18 cellular contexts compared by ENCODE assay signal in the genomic region with DNA sequence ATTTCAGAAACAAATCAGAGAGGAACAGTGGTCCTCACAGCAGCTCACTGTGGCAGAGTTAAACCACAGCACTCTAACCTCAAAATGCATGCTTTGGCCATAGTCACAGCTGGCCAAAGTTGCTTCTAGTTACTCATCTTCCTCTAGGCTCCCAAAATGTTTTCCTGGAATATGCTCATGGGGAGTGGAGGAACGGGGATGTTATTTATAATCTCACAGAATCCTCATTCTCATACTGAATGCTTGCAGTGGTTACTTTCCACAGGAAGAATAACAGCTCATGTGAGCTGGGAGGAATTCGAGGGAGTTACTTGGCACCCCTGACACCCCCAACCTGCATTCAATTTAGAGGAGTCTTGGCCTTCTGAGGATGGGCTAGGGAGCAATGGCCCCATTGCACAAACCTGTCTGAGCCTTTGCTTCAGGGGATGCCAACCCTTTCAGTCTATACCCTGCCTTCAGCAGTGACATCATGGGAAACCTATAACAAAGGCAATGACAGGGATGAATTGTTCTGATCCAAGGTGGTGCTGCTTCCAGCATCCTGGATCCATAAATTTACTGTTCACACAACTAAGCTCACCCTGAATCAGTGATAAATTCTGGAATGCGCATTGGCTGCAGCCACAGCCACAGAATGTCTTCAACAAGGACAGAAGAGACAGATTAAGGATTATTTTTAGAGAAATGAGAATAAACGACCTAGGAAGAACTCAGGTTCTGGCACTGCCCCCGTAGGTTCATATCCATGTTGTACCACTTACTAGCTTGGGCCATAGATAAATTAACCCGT. TPM values are rescaled to one million over a fixed set of nuclear protein-coding genes. Genes with fewer than 3 reads are reported as not detected.
DNase-seq lines count a peak whose midpoint lies in the region; ATAC-seq and TF ChIP-seq lines count a peak whose summit lies in the region.
"Had no signal": no experiment of that assay in that cellular context is flagged by ENCODE, and none has a peak within 500 bp of the region (broad histone marks: within the 10 kb centered on the region; RNA-seq: fewer than 3 reads in every experiment).

No MANE protein-coding gene starts in this region.

- H3K36me3 Mint-ChIP-seq in osteocyte (ENCODE audit: unreplicated experiment): no peaks in the 10 kb centered on the region
- H3K36me3 Mint-ChIP-seq in WTC11: no peaks in the 10 kb centered on the region

- POLR2A ChIA-PET in BJ (lab: Charles Lee): interaction anchor here (1.0 kb wide), 1 partner anchor 103 kb away, joined by 3 read pairs; no protein-coding TSS in a partner anchor
- POLR2A ChIA-PET in WTC11 (lab: Charles Lee): no interaction called here

- no peaks in the 10 kb centered on the region for H3K27me3 Mint-ChIP-seq in osteocyte (ENCODE audit: unreplicated experiment)
- H3K27me3 Mint-ChIP-seq in WTC11 (ENCODE audit: low read depth): peaks cover 2% of the 10 kb centered on the region; the same call in 1 of the 2 replicates

- TF ChIP-seq CTCF in BJ (IDR thresholded peaks at IDR 0.05; ENCODE audit: insufficient read depth, low read depth, low read length): no peak
- no peak for TF ChIP-seq CTCF in osteocyte (IDR thresholded peaks at IDR 0.05)
- TF ChIP-seq CTCF in WTC11 (IDR thresholded peaks at IDR 0.05): no peak

- H3K27ac ChIP-seq in epithelial cell of prostate: peak overlapping the region; percentile 11
- H3K27ac ChIP-seq: adrenal gland, C4-2B, esophagus squamous epithelium, stomach had no signal

- peak overlapping the region; percentile 79 for H3K27ac Mint-ChIP-seq in osteocyte (ENCODE audit: unreplicated experiment)
- H3K27ac Mint-ChIP-seq in WTC11: no peak overlapping the region

- H3K4me1 Mint-ChIP-seq in osteocyte (ENCODE audit: unreplicated experiment) (peaks cover 59% of the 10 kb centered on the region), WTC11 (peaks cover 7% of the 10 kb centered on the region)

- no peaks in the 10 kb centered on the region for H3K27me3 ChIP-seq in BJ (ENCODE audit: control insufficient read depth, insufficient read depth, low read length)
- H3K27me3 ChIP-seq: adrenal gland, stomach had no signal

- no peak overlapping the region for H3K4me3 ChIP-seq in BJ (ENCODE audit: low read depth, low read length)
- H3K4me3 ChIP-seq: adrenal gland, esophagus squamous epithelium, lung, stomach had no signal

- CTCF ChIA-PET in BJ (lab: Yijun Ruan, JAX): interaction anchor here (0.7 to 5.1 kb wide), 6 partner anchors 12 to 104 kb away, joined by 3 to 26 read pairs (median 9); partner anchors contain the start of gene CCBE1
- CTCF ChIA-PET in WTC11 (lab: Charles Lee): interaction anchor here (0.7 to 1.3 kb wide), 2 partner anchors 23 to 63 kb away, joined by 3 read pairs; partner anchors contain the start of gene CCBE1

- H3K36me3 ChIP-seq in BJ (ENCODE audit: control insufficient read depth, insufficient read depth, low read length): no peaks in the 10 kb centered on the region
- H3K36me3 ChIP-seq: adrenal gland, esophagus squamous epithelium, stomach had no signal

- H3K9me3 Mint-ChIP-seq in osteocyte (ENCODE audit: unreplicated experiment) (peaks cover 4% of the 10 kb centered on the region), WTC11 (peaks cover 5% of the 10 kb centered on the region)

- DNase-seq in BJ (ENCODE audit: low read depth) (peak; percentile 69), NCI-H226 (peak; percentile 54), epithelial cell of prostate (ENCODE audit: low read depth, low spot score) (no peak), osteocyte (ENCODE audit: extremely low spot score, unreplicated experiment) (no peak), WTC11 (ENCODE audit: low spot score) (no peak), SIG-M5 (lab: John Stamatoyannopoulos, UW) (no peak)
- DNase-seq: activated CD4-positive, alpha-beta T cell treated with anti-CD3 and anti-CD28 coated beads, Interleukin-2, amount 50 U/mL, for 1 hour; activated T-cell treated with anti-CD3 and anti-CD28 coated beads, Interleukin-2, amount 50 U/mL, for 48 hours; adrenal gland; DND-41; esophagus squamous epithelium; MV-4-11; stomach had no signal

- H3K4me3 Mint-ChIP-seq in osteocyte (ENCODE audit: unreplicated experiment) (no peak overlapping the region), WTC11 (no peak overlapping the region)

- ATAC-seq in GM21576 (IDR thresholded peaks at IDR 0.05; ENCODE audit: unreplicated experiment) (no peak), GM18861 (IDR thresholded peaks at IDR 0.05; ENCODE audit: unreplicated experiment) (no peak), WTC11 (no peak)
- ATAC-seq: Right ventricle myocardium inferior had no signal

TF ChIP-seq in WTC11, 78 proteins besides CTCF, POLR2A, EP300 and RAD21 (continues in another document):
- no peak for TF ChIP-seq FOXP4 (CRISPR knock-in tag; IDR thresholded peaks at IDR 0.05)
- TF ChIP-seq SOX15 (CRISPR knock-in tag; IDR thresholded peaks at IDR 0.05): no peak
- TF ChIP-seq, protein P1, sequence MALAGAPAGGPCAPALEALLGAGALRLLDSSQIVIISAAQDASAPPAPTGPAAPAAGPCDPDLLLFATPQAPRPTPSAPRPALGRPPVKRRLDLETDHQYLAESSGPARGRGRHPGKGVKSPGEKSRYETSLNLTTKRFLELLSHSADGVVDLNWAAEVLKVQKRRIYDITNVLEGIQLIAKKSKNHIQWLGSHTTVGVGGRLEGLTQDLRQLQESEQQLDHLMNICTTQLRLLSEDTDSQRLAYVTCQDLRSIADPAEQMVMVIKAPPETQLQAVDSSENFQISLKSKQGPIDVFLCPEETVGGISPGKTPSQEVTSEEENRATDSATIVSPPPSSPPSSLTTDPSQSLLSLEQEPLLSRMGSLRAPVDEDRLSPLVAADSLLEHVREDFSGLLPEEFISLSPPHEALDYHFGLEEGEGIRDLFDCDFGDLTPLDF (CRISPR knock-in tag; IDR thresholded peaks at IDR 0.05): no peak
- no peak for TF ChIP-seq TEAD1 (CRISPR knock-in tag; IDR thresholded peaks at IDR 0.05)
- TF ChIP-seq, protein P2, sequence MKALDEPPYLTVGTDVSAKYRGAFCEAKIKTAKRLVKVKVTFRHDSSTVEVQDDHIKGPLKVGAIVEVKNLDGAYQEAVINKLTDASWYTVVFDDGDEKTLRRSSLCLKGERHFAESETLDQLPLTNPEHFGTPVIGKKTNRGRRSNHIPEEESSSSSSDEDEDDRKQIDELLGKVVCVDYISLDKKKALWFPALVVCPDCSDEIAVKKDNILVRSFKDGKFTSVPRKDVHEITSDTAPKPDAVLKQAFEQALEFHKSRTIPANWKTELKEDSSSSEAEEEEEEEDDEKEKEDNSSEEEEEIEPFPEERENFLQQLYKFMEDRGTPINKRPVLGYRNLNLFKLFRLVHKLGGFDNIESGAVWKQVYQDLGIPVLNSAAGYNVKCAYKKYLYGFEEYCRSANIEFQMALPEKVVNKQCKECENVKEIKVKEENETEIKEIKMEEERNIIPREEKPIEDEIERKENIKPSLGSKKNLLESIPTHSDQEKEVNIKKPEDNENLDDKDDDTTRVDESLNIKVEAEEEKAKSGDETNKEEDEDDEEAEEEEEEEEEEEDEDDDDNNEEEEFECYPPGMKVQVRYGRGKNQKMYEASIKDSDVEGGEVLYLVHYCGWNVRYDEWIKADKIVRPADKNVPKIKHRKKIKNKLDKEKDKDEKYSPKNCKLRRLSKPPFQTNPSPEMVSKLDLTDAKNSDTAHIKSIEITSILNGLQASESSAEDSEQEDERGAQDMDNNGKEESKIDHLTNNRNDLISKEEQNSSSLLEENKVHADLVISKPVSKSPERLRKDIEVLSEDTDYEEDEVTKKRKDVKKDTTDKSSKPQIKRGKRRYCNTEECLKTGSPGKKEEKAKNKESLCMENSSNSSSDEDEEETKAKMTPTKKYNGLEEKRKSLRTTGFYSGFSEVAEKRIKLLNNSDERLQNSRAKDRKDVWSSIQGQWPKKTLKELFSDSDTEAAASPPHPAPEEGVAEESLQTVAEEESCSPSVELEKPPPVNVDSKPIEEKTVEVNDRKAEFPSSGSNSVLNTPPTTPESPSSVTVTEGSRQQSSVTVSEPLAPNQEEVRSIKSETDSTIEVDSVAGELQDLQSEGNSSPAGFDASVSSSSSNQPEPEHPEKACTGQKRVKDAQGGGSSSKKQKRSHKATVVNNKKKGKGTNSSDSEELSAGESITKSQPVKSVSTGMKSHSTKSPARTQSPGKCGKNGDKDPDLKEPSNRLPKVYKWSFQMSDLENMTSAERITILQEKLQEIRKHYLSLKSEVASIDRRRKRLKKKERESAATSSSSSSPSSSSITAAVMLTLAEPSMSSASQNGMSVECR (CRISPR knock-in tag; IDR thresholded peaks at IDR 0.05; ENCODE audit: borderline replicate concordance): no peak
- no peak for TF ChIP-seq FOXK1 (CRISPR knock-in tag; IDR thresholded peaks at IDR 0.05)
- TF ChIP-seq EMX1 (CRISPR knock-in tag; IDR thresholded peaks at IDR 0.05): no peak
- no peak for TF ChIP-seq PRRX2 (CRISPR knock-in tag; IDR thresholded peaks at IDR 0.05)
- TF ChIP-seq ZBTB43 (CRISPR knock-in tag; IDR thresholded peaks at IDR 0.05): no peak
- TF ChIP-seq CBFB (CRISPR knock-in tag; IDR thresholded peaks at IDR 0.05; ENCODE audit: low read depth): no peak
- TF ChIP-seq SP1 (CRISPR knock-in tag; conservative IDR thresholded peaks at IDR 0.05): no peak

RNA-seq across cellular contexts. Expression of gene CCBE1, which starts 22.5 kb away (rescaled TPM):
- 35.4 and 51.2 TPM in 2 replicates for polyA plus RNA-seq in BJ (2011; rRNA removed)
- 27.5 and 34.1 TPM in 2 replicates for polyA minus RNA-seq in BJ (2011; rRNA and poly(A)+ RNA removed)
- total RNA-seq in osteocyte (22.8 and 30.9 TPM in 2 replicates), WTC11 (2021) (8.0 to 9.7 TPM (median 9.7 TPM) in 3 replicates)

Comparison
In these comparisons a context has a peak if more than half of its experiments do, and no peak if none do; other contexts are left out.
1. DNase-seq: peak in BJ (single experiment) and NCI-H226 (single experiment); none in epithelial cell of prostate (single experiment), osteocyte (single experiment), WTC11 (single experiment) and SIG-M5 (single experiment).